1 cellular context compared by ENCODE assay signal in the genomic region with DNA sequence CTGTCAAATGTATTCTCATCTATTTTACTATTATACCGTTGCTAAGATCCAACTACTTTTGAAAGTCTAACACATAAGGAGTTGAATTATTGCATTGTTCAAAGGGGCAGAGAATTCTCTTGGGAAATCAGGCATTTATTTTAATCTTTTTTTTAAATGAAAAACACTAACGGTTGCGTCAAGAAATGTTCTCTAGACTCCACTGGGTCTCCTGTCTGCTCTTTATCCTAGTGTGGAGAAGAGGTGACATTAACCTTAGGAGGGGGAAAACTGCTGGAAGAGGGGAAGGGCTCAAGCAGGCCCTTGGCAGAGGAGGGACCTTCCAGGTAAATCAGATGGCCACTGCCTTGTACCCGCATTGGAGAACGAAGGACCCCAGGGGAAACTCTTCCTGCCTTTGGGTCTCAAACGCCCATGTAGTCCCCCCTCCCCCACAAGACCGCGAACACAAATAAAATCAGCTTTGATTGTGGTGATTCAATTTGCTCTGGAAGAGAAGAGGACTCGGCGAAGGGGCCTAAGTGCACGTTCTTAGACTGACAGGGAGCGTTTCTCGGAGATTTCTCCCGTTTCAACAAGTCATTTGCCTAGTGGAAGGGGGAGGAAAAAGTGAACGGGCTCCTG.
TF ChIP-seq lines count a peak whose summit lies in the region.

No MANE protein-coding gene starts in this region.

TF ChIP-seq in HEK293, 187 proteins besides CTCF, POLR2A, EP300 and RAD21 (continued from another document):
- TF ChIP-seq, protein P1, sequence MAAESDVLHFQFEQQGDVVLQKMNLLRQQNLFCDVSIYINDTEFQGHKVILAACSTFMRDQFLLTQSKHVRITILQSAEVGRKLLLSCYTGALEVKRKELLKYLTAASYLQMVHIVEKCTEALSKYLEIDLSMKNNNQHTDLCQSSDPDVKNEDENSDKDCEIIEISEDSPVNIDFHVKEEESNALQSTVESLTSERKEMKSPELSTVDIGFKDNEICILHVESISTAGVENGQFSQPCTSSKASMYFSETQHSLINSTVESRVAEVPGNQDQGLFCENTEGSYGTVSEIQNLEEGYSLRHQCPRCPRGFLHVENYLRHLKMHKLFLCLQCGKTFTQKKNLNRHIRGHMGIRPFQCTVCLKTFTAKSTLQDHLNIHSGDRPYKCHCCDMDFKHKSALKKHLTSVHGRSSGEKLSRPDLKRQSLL (tag by site-specific recombination; IDR thresholded peaks at IDR 0.05): no peak
- TF ChIP-seq ZNF391 (tag by site-specific recombination; IDR thresholded peaks at IDR 0.05; ENCODE audit: borderline replicate concordance, low read depth) (no peak), RBAK (tag by site-specific recombination; IDR thresholded peaks at IDR 0.05) (no peak), ZFP41 (tag by site-specific recombination; IDR thresholded peaks at IDR 0.05; ENCODE audit: borderline replicate concordance) (no peak), ZNF701 (tag by site-specific recombination; IDR thresholded peaks at IDR 0.05) (no peak), SP7 (tag by site-specific recombination; IDR thresholded peaks at IDR 0.05) (no peak), ZNF544 (tag by site-specific recombination; IDR thresholded peaks at IDR 0.05) (no peak), ZNF146 (tag by site-specific recombination; IDR thresholded peaks at IDR 0.05) (no peak)
- TF ChIP-seq, protein P2, sequence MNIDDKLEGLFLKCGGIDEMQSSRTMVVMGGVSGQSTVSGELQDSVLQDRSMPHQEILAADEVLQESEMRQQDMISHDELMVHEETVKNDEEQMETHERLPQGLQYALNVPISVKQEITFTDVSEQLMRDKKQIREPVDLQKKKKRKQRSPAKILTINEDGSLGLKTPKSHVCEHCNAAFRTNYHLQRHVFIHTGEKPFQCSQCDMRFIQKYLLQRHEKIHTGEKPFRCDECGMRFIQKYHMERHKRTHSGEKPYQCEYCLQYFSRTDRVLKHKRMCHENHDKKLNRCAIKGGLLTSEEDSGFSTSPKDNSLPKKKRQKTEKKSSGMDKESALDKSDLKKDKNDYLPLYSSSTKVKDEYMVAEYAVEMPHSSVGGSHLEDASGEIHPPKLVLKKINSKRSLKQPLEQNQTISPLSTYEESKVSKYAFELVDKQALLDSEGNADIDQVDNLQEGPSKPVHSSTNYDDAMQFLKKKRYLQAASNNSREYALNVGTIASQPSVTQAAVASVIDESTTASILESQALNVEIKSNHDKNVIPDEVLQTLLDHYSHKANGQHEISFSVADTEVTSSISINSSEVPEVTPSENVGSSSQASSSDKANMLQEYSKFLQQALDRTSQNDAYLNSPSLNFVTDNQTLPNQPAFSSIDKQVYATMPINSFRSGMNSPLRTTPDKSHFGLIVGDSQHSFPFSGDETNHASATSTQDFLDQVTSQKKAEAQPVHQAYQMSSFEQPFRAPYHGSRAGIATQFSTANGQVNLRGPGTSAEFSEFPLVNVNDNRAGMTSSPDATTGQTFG (tag by site-specific recombination; IDR thresholded peaks at IDR 0.05; ENCODE audit: borderline replicate concordance): no peak
